Comparison of ENCODE assay signal across 22 cellular contexts in the genomic region with DNA sequence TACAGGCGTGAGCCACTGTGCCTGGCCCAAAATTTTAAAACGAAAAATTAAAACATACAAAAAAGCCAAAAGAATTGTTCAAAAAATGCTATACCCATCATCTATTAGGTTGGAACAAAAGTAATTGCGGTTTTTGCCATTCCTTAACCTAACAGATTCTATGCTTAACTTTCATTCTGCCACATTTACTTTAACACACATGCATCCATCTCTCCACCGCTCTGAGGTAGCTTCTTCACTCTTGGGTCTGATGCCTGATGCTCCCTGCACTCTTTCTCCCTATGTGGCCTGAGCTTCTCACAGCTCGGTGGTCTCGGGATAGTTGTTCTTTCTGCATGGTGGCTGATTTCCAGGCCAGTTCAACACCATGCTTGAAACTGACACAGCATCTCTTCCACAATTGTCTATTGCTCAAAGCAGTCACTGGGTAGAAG. TPM values are rescaled to one million over a fixed set of nuclear protein-coding genes. Genes with fewer than 3 reads are reported as not detected.
A peak's percentile ranks its signal among the peaks of the same experiment; 100 is the strongest.
DNase-seq lines count a peak whose midpoint lies in the region; ATAC-seq, FAIRE-seq and TF ChIP-seq lines count a peak whose summit lies in the region.
"Had no signal": no experiment of that assay in that cellular context is flagged by ENCODE, and none has a peak within 500 bp of the region (broad histone marks: within the 10 kb centered on the region; RNA-seq: fewer than 3 reads in every experiment).

No MANE protein-coding gene starts in this region.

- H3K9me3 Mint-ChIP-seq in Caco-2 (ENCODE audit: unreplicated experiment), result no peaks in the 10 kb centered on the region
- H3K9me3 Mint-ChIP-seq: H9 had no signal

- no peak overlapping the region for H3K4me2 ChIP-seq in H1 (ENCODE audit: insufficient read depth in 1 of 2, low read depth in 2 of 2, low read length in 2 of 2)
- H3K4me2 ChIP-seq in neuronal stem cell (ENCODE audit: insufficient read depth, low read length, poor library complexity, severe bottlenecking), result no peak overlapping the region

- H2BK5ac ChIP-seq in H1 (ENCODE audit: low read depth, low read length), result no peak overlapping the region
- H2BK5ac ChIP-seq in neuronal stem cell (ENCODE audit: low read length), result no peak overlapping the region

- no peak overlapping the region for H3K18ac ChIP-seq in H1 (ENCODE audit: extremely low read depth, low read length)
- H3K18ac ChIP-seq in neuronal stem cell (ENCODE audit: low read length), result peak overlapping the region; percentile 7

- H3K27ac Mint-ChIP-seq in Caco-2 (ENCODE audit: unreplicated experiment), result peak overlapping the region; percentile 5
- H3K27ac Mint-ChIP-seq: CD4-positive, alpha-beta memory T cell; H9 had no signal

- no peaks in the 10 kb centered on the region for H4K20me1 ChIP-seq in H1 (replicated peaks in 1 of 2; ENCODE audit: control insufficient read depth in 1 of 2, insufficient read depth in 2 of 2, low read length in 2 of 2)

- H2BK120ac ChIP-seq in H1 (replicated peaks; ENCODE audit: low read depth, low read length) (no peak overlapping the region), neuronal stem cell (ENCODE audit: low read depth, low read length) (no peak overlapping the region)

- TF ChIP-seq CTCF in Caco-2 (IDR thresholded peaks at IDR 0.05; ENCODE audit: insufficient read depth in 1 of 2, low read depth in 1 of 2, low read length in 1 of 2, severe bottlenecking in 1 of 2, unreplicated experiment in 1 of 2) (no peak), HEK293 (tag by site-specific recombination; IDR thresholded peaks at IDR 0.05) (no peak), H1 (IDR thresholded peaks at IDR 0.05; ENCODE audit: control extremely low read depth in 1 of 3, insufficient read depth in 1 of 3, low read depth in 1 of 3, low read length in 3 of 3) (no peak), testis (IDR thresholded peaks at IDR 0.05) (no peak)

- peaks cover 7% of the 10 kb centered on the region for H3K4me1 Mint-ChIP-seq in Caco-2 (ENCODE audit: low read depth, unreplicated experiment)

- no TSS peak for BruUV-seq in Caco-2 (replicated peaks; lab: Mats Ljungman, UMichigan)

- 89% methylated on average over 6 of the region's 6 CpGs; no CpG with 5 or more reads in 1 of the 2 experiments for WGBS in H1 (ENCODE audit: extremely low coverage in 1 of 2, insufficient coverage in 1 of 2, insufficient read length in 1 of 2, insufficient replicate concordance in 2 of 2, low coverage in 1 of 2, low lambda C conversion rate in 2 of 2, missing lambda C conversion rate in 1 of 2), 2 experiments
- no CpG with 5 or more reads among the region's 6 CpGs for WGBS in neuronal stem cell (ENCODE audit: extremely low coverage in 2 of 2, insufficient read length in 2 of 2, insufficient replicate concordance in 1 of 2), 2 donors
- WGBS in testis, 2 donors, result 92 to 93% methylated on average over 6 of the region's 6 CpGs

- no peak for TF ChIP-seq POLR2A in H1 (IDR thresholded peaks at IDR 0.05; ENCODE audit: control extremely low read depth in 1 of 2, low read depth in 2 of 2, low read length in 2 of 2)
- TF ChIP-seq POLR2A in testis (IDR thresholded peaks at IDR 0.05), result no peak

- peak overlapping the region; percentile 2; the same call in 1 of the 2 replicates for H2BK15ac ChIP-seq in H1 (ENCODE audit: low read length)
- no peak overlapping the region for H2BK15ac ChIP-seq in neuronal stem cell (ENCODE audit: low read length)

- H3K27ac ChIP-seq in HEK293 (ENCODE audit: extremely low read depth, low read depth, low read length) (no peak overlapping the region), H1 (ENCODE audit: low read depth, low read length) (no peak overlapping the region), neuronal stem cell (replicated peaks; ENCODE audit: low read length) (no peak overlapping the region), testis (no peak overlapping the region)
- H3K27ac ChIP-seq: GM23248 had no signal

- H2BK20ac ChIP-seq in H1 (ENCODE audit: low read length), result no peak overlapping the region

- H3K4me3 Mint-ChIP-seq in Caco-2 (ENCODE audit: unreplicated experiment), result no peak overlapping the region
- H3K4me3 Mint-ChIP-seq: CD4-positive, alpha-beta memory T cell; H9 had no signal

- peaks cover 6% of the 10 kb centered on the region for H3K36me3 Mint-ChIP-seq in Caco-2 (ENCODE audit: insufficient read depth, unreplicated experiment)

- no peak overlapping the region for H4K5ac ChIP-seq in H1 (ENCODE audit: insufficient read length, low read depth, low read length)

- H2BK12ac ChIP-seq in H1 (ENCODE audit: low read depth, low read length), result no peak overlapping the region
- no peak overlapping the region for H2BK12ac ChIP-seq in neuronal stem cell (ENCODE audit: low read length)

- H3K4me3 ChIP-seq in Caco-2 (ENCODE audit: low read depth, low read length) (no peak overlapping the region), HEK293 (ENCODE audit: low read depth, low read length) (no peak overlapping the region), H1 (ENCODE audit: extremely low read depth in 1 of 4, insufficient read depth in 2 of 4, low read depth in 3 of 4, low read length in 4 of 4) (no peak overlapping the region), neuronal stem cell (ENCODE audit: low read length in 2 of 2) (no peak overlapping the region), testis (no peak overlapping the region)
- H3K4me3 ChIP-seq: GM23248 had no signal

- H3K23me2 ChIP-seq in H1 (ENCODE audit: low read depth, low read length), result no peaks in the 10 kb centered on the region

- H3K27me3 ChIP-seq in Caco-2 (replicated peaks; ENCODE audit: control insufficient read depth, insufficient read depth, low read length) (no peaks in the 10 kb centered on the region), H1 (replicated peaks in 1 of 4; ENCODE audit: control insufficient read depth in 3 of 4, extremely low read depth in 1 of 4, insufficient read depth in 3 of 4, low read length in 3 of 4) (0 out of 7 replicates have a peak, but pooled peaks cover 0 to 4% (median 0%) of the 10 kb centered on the region in 4 experiments), neuronal stem cell (ENCODE audit: control insufficient read depth in 3 of 3, insufficient read depth in 3 of 3, low read depth in 1 of 3, low read length in 3 of 3) (no peaks in the 10 kb centered on the region), testis (no peaks in the 10 kb centered on the region)

- H2AK5ac ChIP-seq in H1 (ENCODE audit: low read depth, low read length), result no peak overlapping the region
- H2AK5ac ChIP-seq in neuronal stem cell (ENCODE audit: low read depth, low read length), result no peak overlapping the region

- DNase-seq in Caco-2 (no peak), H1 (ENCODE audit: low read depth in 1 of 2, low spot score in 2 of 2) (no peak), neuronal stem cell (ENCODE audit: low spot score) (no peak), testis (no peak), retina (no peak)
- DNase-seq: C1 segment of cervical spinal cord; CD4-positive, alpha-beta memory T cell; COR-L47; DMS153; DND-41; GM23248; H9 had no signal

- CTCF ChIA-PET in Caco-2 (lab: Charles Lee), result interaction anchor here (0.9 kb wide), 1 partner anchor 10 kb away, joined by 3 read pairs; no protein-coding TSS in a partner anchor
- CTCF ChIA-PET in HEK293 (lab: Yijun Ruan, JAX), result interaction anchor here (1.4 to 3.1 kb wide), 3 partner anchors 15 to 250 kb away, joined by 3 to 17 read pairs (median 12); no protein-coding TSS in a partner anchor
- CTCF ChIA-PET in H1 (lab: Charles Lee; ENCODE audit: partially characterized antibody), result interaction anchor here (0.9 to 8.2 kb wide), 6 partner anchors 13 to 208 kb away, joined by 3 to 91 read pairs (median 6); no protein-coding TSS in a partner anchor

- H2AFZ ChIP-seq in H1 (ENCODE audit: low read length) (no peak overlapping the region), neuronal stem cell (ENCODE audit: low read length) (no peak overlapping the region)
- H2AFZ ChIP-seq: GM23248 had no signal

- ATAC-seq in GM18511 (IDR thresholded peaks at IDR 0.05; ENCODE audit: unreplicated experiment), result no peak
- ATAC-seq: HCT116 had no signal

- H3K4ac ChIP-seq in H1 (replicated peaks; ENCODE audit: insufficient read length, low read depth, low read length), result no peak overlapping the region
- H3K4ac ChIP-seq in neuronal stem cell (ENCODE audit: low read length), result no peak overlapping the region

- H3K79me1 ChIP-seq in H1 (ENCODE audit: low read depth, low read length) (no peaks in the 10 kb centered on the region), neuronal stem cell (ENCODE audit: low read depth, low read length) (no peaks in the 10 kb centered on the region)

- POLR2A ChIA-PET in Caco-2 (lab: Charles Lee) (interaction anchor here (0.6 kb wide), 1 partner anchor 60 kb away, joined by 4 read pairs; no protein-coding TSS in a partner anchor), HEK293 (lab: Yijun Ruan, JAX) (interaction anchor here (0.5 to 0.6 kb wide), 2 partner anchors 8 to 61 kb away, joined by 3 read pairs; a partner anchor contains a TSS), H1 (lab: Charles Lee; ENCODE audit: partially characterized antibody) (interaction anchor here (1.0 kb wide), 1 partner anchor 246 kb away, joined by 3 read pairs; no protein-coding TSS in a partner anchor)

- H4K91ac ChIP-seq in H1 (replicated peaks; ENCODE audit: insufficient read length, low read length), result no peak overlapping the region
- H4K91ac ChIP-seq in neuronal stem cell (ENCODE audit: low read depth, low read length, poor library complexity), result no peak overlapping the region

- no peak for FAIRE-seq in H1 (lab: Jason Lieb, UNC)
- FAIRE-seq: G401.6, GM12892, GM19239 had no signal

- TF ChIP-seq RAD21 in H1 (IDR thresholded peaks at IDR 0.05 in 1 of 2, conservative IDR thresholded peaks at IDR 0.05 in 1 of 2; ENCODE audit: low read depth in 2 of 2, low read length in 2 of 2), result no peak

- no peaks in the 10 kb centered on the region for H3K27me3 Mint-ChIP-seq in Caco-2 (ENCODE audit: insufficient read depth, unreplicated experiment)

- H4K8ac ChIP-seq in H1 (ENCODE audit: extremely low read depth, insufficient read depth, low read length), result no peak overlapping the region
- no peak overlapping the region for H4K8ac ChIP-seq in neuronal stem cell (ENCODE audit: low read depth, low read length)

- no peak overlapping the region for H3K56ac ChIP-seq in H1 (replicated peaks; ENCODE audit: insufficient read length, low read depth, low read length)

- H3K9me3 ChIP-seq in Caco-2 (no peaks in the 10 kb centered on the region), HEK293 (ENCODE audit: control insufficient read depth, insufficient read depth, low read depth, low read length) (no peaks in the 10 kb centered on the region), H1 (ENCODE audit: insufficient read depth in 2 of 2, low read depth in 1 of 2, low read length in 1 of 2) (no peaks in the 10 kb centered on the region), neuronal stem cell (replicated peaks in 1 of 2; ENCODE audit: control insufficient read depth in 2 of 2, insufficient read depth in 1 of 2, low read depth in 1 of 2, low read length in 2 of 2) (no peaks in the 10 kb centered on the region), testis (no peaks in the 10 kb centered on the region)

- H3K23ac ChIP-seq in H1 (ENCODE audit: insufficient read length), result no peak overlapping the region
- H3K23ac ChIP-seq in neuronal stem cell (ENCODE audit: low read depth, low read length, poor library complexity), result no peak overlapping the region

- no peak overlapping the region for H3K9ac ChIP-seq in H1 (replicated peaks in 1 of 4; ENCODE audit: extremely low read depth in 1 of 4, low read depth in 3 of 4, low read length in 3 of 4)
- no peak overlapping the region for H3K9ac ChIP-seq in neuronal stem cell (ENCODE audit: low read depth, low read length, poor library complexity)
- H3K9ac ChIP-seq: GM23248 had no signal

- H3K4me1 ChIP-seq in Caco-2 (peaks cover 28% of the 10 kb centered on the region), HEK293 (ENCODE audit: control insufficient read depth, insufficient read depth, low read length) (no peaks in the 10 kb centered on the region), H1 (replicated peaks in 1 of 4; ENCODE audit: control insufficient read depth in 3 of 4, insufficient read depth in 4 of 4, low read length in 3 of 4) (peaks cover 0 to 11% (median under 1%) of the 10 kb centered on the region in 4 experiments; a peak in 4 of 7 replicates), neuronal stem cell (ENCODE audit: control insufficient read depth in 2 of 2, insufficient read depth in 1 of 2, low read depth in 1 of 2, low read length in 2 of 2) (peaks cover 9 to 10% of the 10 kb centered on the region in 2 donors), testis (no peaks in the 10 kb centered on the region)

- no peaks in the 10 kb centered on the region for H3K79me2 ChIP-seq in H1 (ENCODE audit: control insufficient read depth in 1 of 2, insufficient read depth in 2 of 2, low read length in 2 of 2)

- H3K36me3 ChIP-seq in Caco-2 (ENCODE audit: control insufficient read depth, insufficient read depth, low read length) (no peaks in the 10 kb centered on the region), HEK293 (ENCODE audit: control insufficient read depth in 2 of 2, insufficient read depth in 1 of 2, low read length in 2 of 2) (no peaks in the 10 kb centered on the region), H1 (ENCODE audit: control insufficient read depth in 2 of 4, insufficient read depth in 4 of 4, low read length in 3 of 4) (no peaks in the 10 kb centered on the region), neuronal stem cell (replicated peaks in 1 of 2; ENCODE audit: control insufficient read depth in 2 of 2, insufficient read depth in 2 of 2, low read length in 2 of 2) (no peaks in the 10 kb centered on the region), testis (ENCODE audit: low read depth, missing control alignments) (no peaks in the 10 kb centered on the region)

- no peak for TF ChIP-seq EP300 in H1 (IDR thresholded peaks at IDR 0.05; ENCODE audit: borderline replicate concordance in 1 of 2, low read depth in 2 of 2, low read length in 2 of 2)

- no peak overlapping the region for H3K14ac ChIP-seq in H1 (ENCODE audit: insufficient read length)
- no peak overlapping the region for H3K14ac ChIP-seq in neuronal stem cell (ENCODE audit: low read length)

- intact Hi-C loops in Caco-2 (cut with micrococcal nuclease; ENCODE audit: unreplicated experiment), result no loop called here
- intact Hi-C loops in testis (cut with DNase I; ENCODE audit: low total_unique reads), result loop anchor here (5.0 to 10.0 kb wide), 2 partner anchors 100 to 243 kb away; a partner anchor contains a TSS

RNA-seq across cellular contexts. Expression of a gene that starts 4.7 kb away (rescaled TPM):
- total RNA-seq in Caco-2 (2022) (95.6 and 106 TPM in 2 replicates), testis (10 to 100 TPM; 42.4 to 68.4 TPM)
- 42.8 and 44.4 TPM in 2 replicates for total RNA-seq in H1 (2021; fragmentation: NEBNext Ultra II Directional; extraction: Animal tissue kit (Norgen Biotek cat#: 25700))
- polyA plus RNA-seq in H1 (2011; rRNA removed) (120 and 140 TPM in 2 replicates), testis (ENCODE audit: insufficient read depth, low read depth, low replicate concordance) (92.4 TPM)
- 98.6 TPM for polyA plus RNA-seq in H1 (2011; cell fraction: cytosol; rRNA removed)
- 64.4 TPM for polyA plus RNA-seq in H1 (2011; cell fraction: nucleus; rRNA removed)
- polyA plus RNA-seq in H1 (2012, experiment 1 of 2), result 60.6 to 68.4 TPM (median 64.0 TPM) in 4 replicates
- polyA plus RNA-seq in H1 (2012, experiment 2 of 2), result 70.1 TPM
- polyA plus RNA-seq in H1 (2013, experiment 1 of 2), result 48.6 TPM
- polyA plus RNA-seq in H1 (2013, experiment 2 of 2), result 56.1 TPM
- 46.6 and 52.2 TPM in 2 replicates for polyA minus RNA-seq in H1 (2011; rRNA and poly(A)+ RNA removed)
- polyA minus RNA-seq in H1 (2011; cell fraction: cytosol; rRNA and poly(A)+ RNA removed), result 22.8 TPM
- polyA minus RNA-seq in H1 (2011; cell fraction: nucleus; rRNA and poly(A)+ RNA removed), result 16.5 TPM
- 66.5 TPM for polyA plus RNA-seq in neuronal stem cell (2013, experiment 1 of 2)
- 66.4 TPM for polyA plus RNA-seq in neuronal stem cell (2013, experiment 2 of 2)

RNA-seq across cellular contexts. Expression of a gene that starts 23.1 kb away (rescaled TPM):
- total RNA-seq in Caco-2 (2022), result not detected in 2 replicates
- total RNA-seq in H1 (2021; fragmentation: NEBNext Ultra II Directional; extraction: Animal tissue kit (Norgen Biotek cat#: 25700)), result not detected in 2 replicates
- polyA plus RNA-seq in H1 (2011; rRNA removed), result not detected in 2 replicates
- polyA plus RNA-seq in H1 (2011; cell fraction: cytosol; rRNA removed), result not detected
- not detected for polyA plus RNA-seq in H1 (2011; cell fraction: nucleus; rRNA removed)
- not detected in 4 replicates for polyA plus RNA-seq in H1 (2012, experiment 1 of 2)
- not detected for polyA plus RNA-seq in H1 (2012, experiment 2 of 2)
- polyA plus RNA-seq in H1 (2013, experiment 1 of 2), result not detected
- not detected for polyA plus RNA-seq in H1 (2013, experiment 2 of 2)
- polyA minus RNA-seq in H1 (2011; rRNA and poly(A)+ RNA removed), result not detected in 2 replicates
- not detected for polyA minus RNA-seq in H1 (2011; cell fraction: cytosol; rRNA and poly(A)+ RNA removed)
- polyA minus RNA-seq in H1 (2011; cell fraction: nucleus; rRNA and poly(A)+ RNA removed), result not detected
- polyA plus RNA-seq in neuronal stem cell (2013, experiment 1 of 2), result 0.96 TPM
- 1.8 TPM for polyA plus RNA-seq in neuronal stem cell (2013, experiment 2 of 2)
- total RNA-seq in testis, result not detected
- not detected for polyA plus RNA-seq in testis (ENCODE audit: insufficient read depth, low read depth, low replicate concordance)
- total RNA-seq: A172; A673; CD4-positive, alpha-beta memory T cell; GM23248; H4; H9 had no signal
- polyA plus RNA-seq: BJ; CD4-positive, alpha-beta memory T cell; GM23248 had no signal
